In the genomic region with DNA sequence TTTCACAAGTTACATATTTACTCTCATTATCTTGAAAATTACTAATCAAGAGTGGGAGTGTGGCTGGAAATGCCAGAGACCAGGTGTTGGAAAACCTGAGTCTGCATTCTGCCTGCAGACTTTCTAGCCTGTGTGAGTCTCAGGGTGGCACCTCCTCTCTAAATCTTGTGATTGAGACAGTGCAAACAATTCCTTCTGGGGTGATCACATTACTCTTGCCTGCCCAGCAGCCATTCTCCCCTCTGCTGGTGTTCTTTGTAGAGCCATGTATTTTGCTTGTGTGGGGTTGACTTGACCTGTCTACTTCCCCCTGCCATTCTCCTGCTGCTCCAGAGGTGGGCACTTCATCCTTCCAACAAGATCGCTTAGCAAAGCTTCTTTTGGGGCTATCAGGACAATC, we compare ENCODE assay signal across 20 cellular contexts.
DNase-seq lines count a peak whose midpoint lies in the region; ATAC-seq, FAIRE-seq and TF ChIP-seq lines count a peak whose summit lies in the region.
"Had no signal": no experiment of that assay in that cellular context is flagged by ENCODE, and none has a peak within 500 bp of the region (broad histone marks: within the 10 kb centered on the region; RNA-seq: fewer than 3 reads in every experiment).

No MANE protein-coding gene starts in this region.

- DNase-seq in NCI-H1417 (lab: John Stamatoyannopoulos, UW) (peak; percentile 9 to 68 (median 25)), NCI-H1417 treated with DMSO at 0.1 percent for 48 hours (lab: John Stamatoyannopoulos, UW) (no peak), NCI-H2107 treated with DMSO at 0.1 percent for 48 hours (lab: John Stamatoyannopoulos, UW; ENCODE audit: unreplicated experiment) (peak; percentile 54), H1 (ENCODE audit: low read depth in 1 of 2, low spot score in 2 of 2) (no peak), neuronal stem cell (ENCODE audit: low spot score) (no peak), NCI-H2196 (lab: John Stamatoyannopoulos, UW; ENCODE audit: unreplicated experiment) (no peak)
- DNase-seq in central memory CD4-positive, alpha-beta T cell, result no peak
- DNase-seq: 8988T; activated CD4-positive, alpha-beta T cell treated with anti-CD3 and anti-CD28 coated beads for 4 hours; adrenal gland; glutamatergic neuron; HCEC 1CT; NCI-H1105; posterior cingulate gyrus; stimulated activated CD4-positive, alpha-beta T cell treated with anti-CD3 and anti-CD28 coated beads, Interleukin-12 subunit alpha, Interleukin-12 subunit beta, amount 100 ng/mL, for 4 hours had no signal

- no peak for TF ChIP-seq EP300 in H1 (IDR thresholded peaks at IDR 0.05; ENCODE audit: borderline replicate concordance in 1 of 2, low read depth in 2 of 2, low read length in 2 of 2)

- 67% methylated on average over 1 of the region's 1 CpG; no CpG with 5 or more reads in 1 of the 2 experiments for WGBS in H1 (ENCODE audit: extremely low coverage in 1 of 2, insufficient coverage in 1 of 2, insufficient read length in 1 of 2, insufficient replicate concordance in 2 of 2, low coverage in 1 of 2, low lambda C conversion rate in 2 of 2, missing lambda C conversion rate in 1 of 2), 2 experiments
- no CpG with 5 or more reads among the region's 1 CpG for WGBS in neuronal stem cell (ENCODE audit: extremely low coverage in 2 of 2, insufficient read length in 2 of 2, insufficient replicate concordance in 1 of 2), 2 donors

- no peak overlapping the region for H4K8ac ChIP-seq in H1 (ENCODE audit: extremely low read depth, insufficient read depth, low read length)
- no peak overlapping the region for H4K8ac ChIP-seq in neuronal stem cell (ENCODE audit: low read depth, low read length)

- TF ChIP-seq RAD21 in H1 (IDR thresholded peaks at IDR 0.05 in 1 of 2, conservative IDR thresholded peaks at IDR 0.05 in 1 of 2; ENCODE audit: low read depth in 2 of 2, low read length in 2 of 2), result peak in 1 of 2 experiments; percentile 15; a peak in 1 of 4 replicates

- no peak overlapping the region for H3K23ac ChIP-seq in H1 (ENCODE audit: insufficient read length)
- no peak overlapping the region for H3K23ac ChIP-seq in neuronal stem cell (ENCODE audit: low read depth, low read length, poor library complexity)

- H3K18ac ChIP-seq in H1 (ENCODE audit: extremely low read depth, low read length) (no peak overlapping the region), neuronal stem cell (ENCODE audit: low read length) (no peak overlapping the region)

- H3K4me1 ChIP-seq in H1 (replicated peaks in 1 of 4; ENCODE audit: control insufficient read depth in 3 of 4, insufficient read depth in 4 of 4, low read length in 3 of 4), result peaks cover 2 to 20% (median 12%) of the 10 kb centered on the region in 4 experiments; a peak in 6 of 7 replicates
- H3K4me1 ChIP-seq in neuronal stem cell (ENCODE audit: control insufficient read depth in 2 of 2, insufficient read depth in 1 of 2, low read depth in 1 of 2, low read length in 2 of 2), result peaks cover 16 to 26% of the 10 kb centered on the region in 2 donors
- H3K4me1 ChIP-seq: adrenal gland had no signal

- H3K79me1 ChIP-seq in H1 (ENCODE audit: low read depth, low read length) (no peaks in the 10 kb centered on the region), neuronal stem cell (ENCODE audit: low read depth, low read length) (no peaks in the 10 kb centered on the region)

- no peaks in the 10 kb centered on the region for H3K79me2 ChIP-seq in H1 (ENCODE audit: control insufficient read depth in 1 of 2, insufficient read depth in 2 of 2, low read length in 2 of 2)

- H2BK20ac ChIP-seq in H1 (ENCODE audit: low read length), result no peak overlapping the region

- H3K36me3 ChIP-seq in H1 (ENCODE audit: control insufficient read depth in 2 of 4, insufficient read depth in 4 of 4, low read length in 3 of 4) (no peaks in the 10 kb centered on the region; a peak in 1 of 8 replicates), neuronal stem cell (replicated peaks in 1 of 2; ENCODE audit: control insufficient read depth in 2 of 2, insufficient read depth in 2 of 2, low read length in 2 of 2) (no peaks in the 10 kb centered on the region)
- H3K36me3 ChIP-seq: adrenal gland had no signal

- H2BK12ac ChIP-seq in H1 (ENCODE audit: low read depth, low read length) (no peak overlapping the region), neuronal stem cell (ENCODE audit: low read length) (no peak overlapping the region)

- no peak overlapping the region for H2AFZ ChIP-seq in H1 (ENCODE audit: low read length)
- H2AFZ ChIP-seq in neuronal stem cell (ENCODE audit: low read length), result peak overlapping the region; percentile 68

- H3K9ac ChIP-seq in H1 (replicated peaks in 1 of 4; ENCODE audit: extremely low read depth in 1 of 4, low read depth in 3 of 4, low read length in 3 of 4) (no peak overlapping the region), neuronal stem cell (ENCODE audit: low read depth, low read length, poor library complexity) (no peak overlapping the region)

- peak; percentile 85 for FAIRE-seq in H1 (lab: Jason Lieb, UNC)
- FAIRE-seq: keratinocyte had no signal

- peak in 1 of 3 experiments; percentile 12; a peak in 1 of 4 replicates for TF ChIP-seq CTCF in H1 (IDR thresholded peaks at IDR 0.05; ENCODE audit: control extremely low read depth in 1 of 3, insufficient read depth in 1 of 3, low read depth in 1 of 3, low read length in 3 of 3)

- no peaks in the 10 kb centered on the region for H4K20me1 ChIP-seq in H1 (replicated peaks in 1 of 2; ENCODE audit: control insufficient read depth in 1 of 2, insufficient read depth in 2 of 2, low read length in 2 of 2)

- no peak overlapping the region for H2BK120ac ChIP-seq in H1 (replicated peaks; ENCODE audit: low read depth, low read length)
- H2BK120ac ChIP-seq in neuronal stem cell (ENCODE audit: low read depth, low read length), result no peak overlapping the region

- H3K14ac ChIP-seq in H1 (ENCODE audit: insufficient read length) (no peak overlapping the region), neuronal stem cell (ENCODE audit: low read length) (no peak overlapping the region)

- no peaks in the 10 kb centered on the region for H3K23me2 ChIP-seq in H1 (ENCODE audit: low read depth, low read length)

- no peak overlapping the region for H4K5ac ChIP-seq in H1 (ENCODE audit: insufficient read length, low read depth, low read length)

- H2BK5ac ChIP-seq in H1 (ENCODE audit: low read depth, low read length) (no peak overlapping the region), neuronal stem cell (ENCODE audit: low read length) (no peak overlapping the region)

- H2BK15ac ChIP-seq in H1 (ENCODE audit: low read length), result no peak overlapping the region
- H2BK15ac ChIP-seq in neuronal stem cell (ENCODE audit: low read length), result no peak overlapping the region

- ATAC-seq in GM19395 (IDR thresholded peaks at IDR 0.05; ENCODE audit: unreplicated experiment), result no peak
- ATAC-seq: Right ventricle myocardium inferior had no signal

- TF ChIP-seq POLR2A in H1 (IDR thresholded peaks at IDR 0.05; ENCODE audit: control extremely low read depth in 1 of 2, low read depth in 2 of 2, low read length in 2 of 2), result no peak

- H2AK5ac ChIP-seq in H1 (ENCODE audit: low read depth, low read length) (no peak overlapping the region), neuronal stem cell (ENCODE audit: low read depth, low read length) (no peak overlapping the region)

- no peak overlapping the region for H3K56ac ChIP-seq in H1 (replicated peaks; ENCODE audit: insufficient read length, low read depth, low read length)

- H3K4ac ChIP-seq in H1 (replicated peaks; ENCODE audit: insufficient read length, low read depth, low read length) (no peak overlapping the region), neuronal stem cell (ENCODE audit: low read length) (no peak overlapping the region)

- CTCF ChIA-PET in H1 (lab: Charles Lee; ENCODE audit: partially characterized antibody), result interaction anchor here (1.8 to 2.6 kb wide), 3 partner anchors 54 to 145 kb away, joined by 10 to 16 read pairs (median 12); no protein-coding TSS in a partner anchor

- POLR2A ChIA-PET in H1 (lab: Charles Lee; ENCODE audit: partially characterized antibody), result no interaction called here

- H3K27ac ChIP-seq in H1 (ENCODE audit: low read depth, low read length), result no peak overlapping the region
- H3K27ac ChIP-seq in neuronal stem cell (replicated peaks; ENCODE audit: low read length), result no peak overlapping the region
- H3K27ac ChIP-seq: adrenal gland, C4-2B, epithelial cell of prostate had no signal

- H3K4me3 ChIP-seq in H1 (ENCODE audit: extremely low read depth in 1 of 4, insufficient read depth in 2 of 4, low read depth in 3 of 4, low read length in 4 of 4) (no peak overlapping the region), neuronal stem cell (ENCODE audit: low read length in 2 of 2) (no peak overlapping the region)
- H3K4me3 ChIP-seq: adrenal gland had no signal

- H3K27me3 ChIP-seq in H1 (replicated peaks in 1 of 4; ENCODE audit: control insufficient read depth in 3 of 4, extremely low read depth in 1 of 4, insufficient read depth in 3 of 4, low read length in 3 of 4) (no peaks in the 10 kb centered on the region), neuronal stem cell (ENCODE audit: control insufficient read depth in 3 of 3, insufficient read depth in 3 of 3, low read depth in 1 of 3, low read length in 3 of 3) (no peaks in the 10 kb centered on the region)
- H3K27me3 ChIP-seq: adrenal gland had no signal

- H4K91ac ChIP-seq in H1 (replicated peaks; ENCODE audit: insufficient read length, low read length), result no peak overlapping the region
- H4K91ac ChIP-seq in neuronal stem cell (ENCODE audit: low read depth, low read length, poor library complexity), result no peak overlapping the region

- no peak overlapping the region for H3K4me2 ChIP-seq in H1 (ENCODE audit: insufficient read depth in 1 of 2, low read depth in 2 of 2, low read length in 2 of 2)
- no peak overlapping the region for H3K4me2 ChIP-seq in neuronal stem cell (ENCODE audit: insufficient read depth, low read length, poor library complexity, severe bottlenecking)

- no peaks in the 10 kb centered on the region for H3K9me3 ChIP-seq in H1 (ENCODE audit: insufficient read depth in 2 of 2, low read depth in 1 of 2, low read length in 1 of 2)
- H3K9me3 ChIP-seq in neuronal stem cell (replicated peaks in 1 of 2; ENCODE audit: control insufficient read depth in 2 of 2, insufficient read depth in 1 of 2, low read depth in 1 of 2, low read length in 2 of 2), result no peaks in the 10 kb centered on the region
- H3K9me3 ChIP-seq: adrenal gland had no signal

TF ChIP-seq in H1, 55 proteins besides CTCF, POLR2A, EP300 and RAD21 (continues in another document):
- TF ChIP-seq TBP (IDR thresholded peaks at IDR 0.05; ENCODE audit: low read depth, low read length) (no peak), GTF2F1 (IDR thresholded peaks at IDR 0.05; ENCODE audit: borderline replicate concordance, low read depth, low read length) (no peak)
- TF ChIP-seq, protein P1, sequence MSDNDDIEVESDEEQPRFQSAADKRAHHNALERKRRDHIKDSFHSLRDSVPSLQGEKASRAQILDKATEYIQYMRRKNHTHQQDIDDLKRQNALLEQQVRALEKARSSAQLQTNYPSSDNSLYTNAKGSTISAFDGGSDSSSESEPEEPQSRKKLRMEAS (IDR thresholded peaks at IDR 0.05), result no peak

Comparison
In these comparisons a context has a peak if more than half of its experiments do, and no peak if none do; other contexts are left out.
1. DNase-seq: peak in NCI-H1417 (3 of 3) and NCI-H2107 treated with DMSO at 0.1 percent for 48 hours (single experiment); none in NCI-H1417 treated with DMSO at 0.1 percent for 48 hours (single experiment), H1 (0 of 2), neuronal stem cell (single experiment), central memory CD4-positive, alpha-beta T cell (single experiment) and NCI-H2196 (single experiment).